Comparison of ENCODE assay signal across 8 cellular contexts in genomic region chr6:26272171-26272631, GRCh38.
DNase-seq lines count a peak whose midpoint lies in the region; ATAC-seq, FAIRE-seq and TF ChIP-seq lines count a peak whose summit lies in the region.

No MANE protein-coding gene starts in this region.

- H3K9me1 ChIP-seq in keratinocyte (ENCODE audit: control insufficient read depth, extremely low read depth, insufficient read depth, low read length), result no peaks in the 10 kb centered on the region

- peak overlapping the region; percentile 77 for H3K9ac ChIP-seq in keratinocyte (ENCODE audit: control insufficient read depth, extremely low read depth, insufficient read depth, low read length)

- H3K4me1 ChIP-seq in Peyer's patch (peaks cover 0 to 22% (median 0%) of the 10 kb centered on the region in 4 donors), keratinocyte (ENCODE audit: control insufficient read depth, extremely low read depth, insufficient read depth, low read length) (peaks cover 30% of the 10 kb centered on the region)

- H3K27me3 ChIP-seq in Peyer's patch, result no peaks in the 10 kb centered on the region
- no peaks in the 10 kb centered on the region for H3K27me3 ChIP-seq in keratinocyte (ENCODE audit: control insufficient read depth, extremely low read depth, insufficient read depth, low read length)

- H3K27ac ChIP-seq in Peyer's patch, result peak overlapping the region; percentile 91 to 96 (median 94)
- H3K27ac ChIP-seq in keratinocyte (ENCODE audit: control insufficient read depth, insufficient read depth, low read length), result peak overlapping the region; percentile 76

- peak overlapping the region; percentile 87 for H2AFZ ChIP-seq in keratinocyte (ENCODE audit: control insufficient read depth, low read length)

- in situ Hi-C loops in GM13976 (cut with MboI; ENCODE audit: low sequenced_read_pairs, unreplicated experiment), result no loop called here

- H3K36me3 ChIP-seq in Peyer's patch (no peaks in the 10 kb centered on the region), keratinocyte (ENCODE audit: control insufficient read depth in 2 of 2, extremely low read depth in 1 of 2, insufficient read depth in 2 of 2, low read length in 2 of 2) (no peaks in the 10 kb centered on the region)

- H3K9me3 ChIP-seq in Peyer's patch, result no peaks in the 10 kb centered on the region
- no peaks in the 10 kb centered on the region for H3K9me3 ChIP-seq in keratinocyte (ENCODE audit: control insufficient read depth, low read depth, low read length)

- DNase-seq in GM03348 (ENCODE audit: low spot score) (peak; percentile 14), Peyer's patch (peak; percentile 66 to 85 (median 83)), astrocyte of the hippocampus (ENCODE audit: low read depth, low spot score) (peak; percentile 48), keratinocyte (ENCODE audit: low read depth, low spot score) (no peak), NCI-H1694 (lab: John Stamatoyannopoulos, UW) (no peak), GM13976 (ENCODE audit: low spot score) (no peak)
- peak; percentile 42 for DNase-seq in stimulated activated CD4-positive, alpha-beta T cell treated with anti-CD3 and anti-CD28 coated beads, Interleukin-4, amount 100 ng/mL, for 24 hours

- TF ChIP-seq POLR2A in Peyer's patch (IDR thresholded peaks at IDR 0.05), result no peak

- ATAC-seq in HG02571 (IDR thresholded peaks at IDR 0.05; ENCODE audit: unreplicated experiment), result peak; percentile 29

- H3K4me3 ChIP-seq in Peyer's patch, result peak overlapping the region; percentile 40 to 59 (median 52)
- peak overlapping the region; percentile 18 to 62 (median 48) for H3K4me3 ChIP-seq in keratinocyte (ENCODE audit: control insufficient read depth in 2 of 3, extremely low read depth in 1 of 3, insufficient read depth in 2 of 3, low read depth in 1 of 3, low read length in 3 of 3)

- TF ChIP-seq CTCF in Peyer's patch (IDR thresholded peaks at IDR 0.05) (peak in 1 of 6 experiments; percentile 32), keratinocyte (optimal IDR thresholded peaks at IDR 0.05 in 1 of 3, IDR thresholded peaks at IDR 0.05 in 1 of 3, conservative IDR thresholded peaks at IDR 0.05 in 1 of 3; ENCODE audit: extremely low read depth in 1 of 3, insufficient read depth in 2 of 3, low read length in 3 of 3) (no peak), GM13976 (IDR thresholded peaks at IDR 0.05; ENCODE audit: borderline replicate concordance, control extremely low read depth, extremely low read depth, insufficient read depth, missing control alignments) (no peak)

- no peaks in the 10 kb centered on the region for H3K79me2 ChIP-seq in keratinocyte (ENCODE audit: control insufficient read depth, insufficient read depth, low read length)

- peak overlapping the region; percentile 74 for H3K4me2 ChIP-seq in keratinocyte (ENCODE audit: control insufficient read depth, extremely low read depth, insufficient read depth, low read depth, low read length)

- no peak for FAIRE-seq in keratinocyte (lab: Jason Lieb, UNC)

- H4K20me1 ChIP-seq in keratinocyte (ENCODE audit: control insufficient read depth, extremely low read depth, insufficient read depth, low read length), result no peaks in the 10 kb centered on the region

- dilution Hi-C loops in keratinocyte (cut with MboI; ENCODE audit: extremely low pct_ligation_motif_present, low sequenced_read_pairs), result no loop called here

Comparison
In these comparisons a context has a peak if more than half of its experiments do, and no peak if none do; other contexts are left out.
1. DNase-seq: peak in GM03348 (single experiment), Peyer's patch (3 of 3), astrocyte of the hippocampus (single experiment) and stimulated activated CD4-positive, alpha-beta T cell treated with anti-CD3 and anti-CD28 coated beads, Interleukin-4, amount 100 ng/mL, for 24 hours (single experiment); none in keratinocyte (single experiment), NCI-H1694 (single experiment) and GM13976 (single experiment).